ENCODE assay signal across 8 cellular contexts in the genomic region with DNA sequence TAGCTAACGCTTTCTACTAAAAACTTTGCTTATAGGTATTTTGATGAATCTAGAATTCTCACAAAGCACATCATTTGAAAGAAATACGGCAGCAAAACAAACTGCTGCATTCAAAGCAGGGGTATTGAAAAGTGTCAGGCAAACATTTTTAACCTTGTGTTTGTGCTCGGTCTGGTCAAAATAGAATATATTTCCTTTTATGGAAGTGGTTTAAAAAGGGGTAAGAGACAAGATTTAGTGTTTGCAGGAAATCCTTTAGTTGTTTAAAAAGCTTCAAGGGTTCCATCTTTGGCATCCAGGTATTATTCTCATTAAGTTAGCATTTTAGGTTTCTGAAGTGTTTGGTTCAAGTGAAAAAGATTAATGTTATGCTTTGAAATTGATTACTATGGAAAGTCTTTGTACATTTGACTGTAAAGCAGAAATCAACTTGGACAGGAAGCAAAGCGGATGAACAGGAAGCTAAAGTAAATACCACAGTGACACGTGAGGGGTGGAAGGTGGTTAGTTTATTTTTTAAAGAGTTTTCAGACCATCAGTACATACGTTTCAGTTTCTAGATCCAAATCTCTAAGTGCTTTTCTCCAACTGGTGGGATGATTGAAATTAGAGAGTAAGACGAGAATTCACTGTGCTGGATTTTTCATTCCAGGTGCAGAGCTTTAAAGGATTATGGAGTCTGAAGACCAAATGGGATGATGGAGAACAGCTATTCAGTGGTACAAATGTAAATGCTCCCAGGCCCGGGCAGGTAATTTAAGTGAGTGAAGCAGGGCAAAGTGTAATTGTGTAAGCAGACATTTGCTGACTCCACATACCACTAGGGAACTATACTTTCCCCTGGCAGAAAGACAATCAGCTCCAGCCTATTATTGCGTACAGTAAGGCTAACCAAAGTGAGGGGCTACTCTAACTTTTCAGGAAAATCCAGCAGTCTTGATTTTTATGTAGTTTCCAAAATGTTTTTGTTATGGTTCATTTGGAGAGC.
DNase-seq lines count a peak whose midpoint lies in the region; ATAC-seq, FAIRE-seq and TF ChIP-seq lines count a peak whose summit lies in the region.

No MANE protein-coding gene starts in this region.

- dilution Hi-C loops in endothelial cell of umbilical vein (cut with MboI; ENCODE audit: extremely low pct_ligation_motif_present, low sequenced_read_pairs) = no loop called here

- TF ChIP-seq POLR2A in GM12892 (IDR thresholded peaks at IDR 0.05; ENCODE audit: low read depth, low read length) (no peak), endothelial cell of umbilical vein (IDR thresholded peaks at IDR 0.05; ENCODE audit: low read depth, low read length) (no peak)

- peak overlapping the region; percentile 6 for H2AFZ ChIP-seq in endothelial cell of umbilical vein (ENCODE audit: low read depth, low read length)
- no peak overlapping the region for H2AFZ ChIP-seq in smooth muscle cell (ENCODE audit: low read depth)
- no peak overlapping the region for H2AFZ ChIP-seq in neural progenitor cell (replicated peaks)

- no peak overlapping the region for H3K4me3 Mint-ChIP-seq in neural progenitor cell

- H3K27me3 ChIP-seq in endothelial cell of umbilical vein (ENCODE audit: control insufficient read depth in 2 of 2, insufficient read depth in 2 of 2, low read length in 2 of 2) = no peaks in the 10 kb centered on the region
- no peaks in the 10 kb centered on the region for H3K27me3 ChIP-seq in smooth muscle cell (ENCODE audit: low read depth)
- H3K27me3 ChIP-seq in neural progenitor cell = no peaks in the 10 kb centered on the region

- H3K27ac Mint-ChIP-seq in neural progenitor cell = no peak overlapping the region

- H3K4me1 ChIP-seq in endothelial cell of umbilical vein (ENCODE audit: control insufficient read depth, extremely low read depth, insufficient read depth, low read length) = peaks cover 15% of the 10 kb centered on the region
- no peaks in the 10 kb centered on the region for H3K4me1 ChIP-seq in smooth muscle cell (ENCODE audit: low read depth)
- peaks cover 8% of the 10 kb centered on the region for H3K4me1 ChIP-seq in neural progenitor cell

- no TSS peak for BruUV-seq in endothelial cell of umbilical vein (replicated peaks; lab: Mats Ljungman, UMichigan)

- TF ChIP-seq CTCF in endothelial cell of umbilical vein (IDR thresholded peaks at IDR 0.05; ENCODE audit: extremely low read depth in 1 of 2, insufficient read depth in 1 of 2, low read depth in 1 of 2, low read length in 2 of 2) = no peak
- TF ChIP-seq CTCF in smooth muscle cell (IDR thresholded peaks at IDR 0.05; ENCODE audit: borderline replicate concordance, insufficient read depth, poor library complexity, severe bottlenecking) = no peak
- no peak for TF ChIP-seq CTCF in neural progenitor cell (IDR thresholded peaks at IDR 0.05)

- H3K4me3 ChIP-seq in endothelial cell of umbilical vein (replicated peaks in 1 of 3; ENCODE audit: insufficient read depth in 1 of 3, low read depth in 1 of 3, low read length in 3 of 3) = no peak overlapping the region
- no peak overlapping the region for H3K4me3 ChIP-seq in smooth muscle cell
- no peak overlapping the region for H3K4me3 ChIP-seq in neural progenitor cell

- H3F3A ChIP-seq in smooth muscle cell (ENCODE audit: low read depth) (no peaks in the 10 kb centered on the region), neural progenitor cell (ENCODE audit: low read depth) (no peaks in the 10 kb centered on the region)

- no peaks in the 10 kb centered on the region for H3K9me1 ChIP-seq in endothelial cell of umbilical vein (replicated peaks; ENCODE audit: control insufficient read depth, extremely low read depth, insufficient read depth, low read length)

- POLR2A ChIA-PET in endothelial cell of umbilical vein (lab: Charles Lee) = no interaction called here

- ATAC-seq in GM21447 (IDR thresholded peaks at IDR 0.05; ENCODE audit: unreplicated experiment) = peak; percentile 94

- H3K4me1 Mint-ChIP-seq in neural progenitor cell = peaks cover 33% of the 10 kb centered on the region

- H3K79me2 ChIP-seq in endothelial cell of umbilical vein (ENCODE audit: control insufficient read depth, insufficient read depth, low read length) (no peaks in the 10 kb centered on the region), smooth muscle cell (ENCODE audit: low read depth) (no peaks in the 10 kb centered on the region), neural progenitor cell (ENCODE audit: low read depth) (no peaks in the 10 kb centered on the region)

- no peaks in the 10 kb centered on the region for H4K20me1 ChIP-seq in endothelial cell of umbilical vein (replicated peaks; ENCODE audit: control insufficient read depth, extremely low read depth, insufficient read depth, low read length)
- H4K20me1 ChIP-seq in smooth muscle cell (ENCODE audit: low read depth) = no peaks in the 10 kb centered on the region
- no peaks in the 10 kb centered on the region for H4K20me1 ChIP-seq in neural progenitor cell (ENCODE audit: low read depth)

- intact Hi-C loops in endothelial cell of umbilical vein (cut with micrococcal nuclease) = loop anchor here (2.0 to 10.0 kb wide), 2 partner anchors 34 to 846 kb away; no protein-coding TSS in a partner anchor

- no peak overlapping the region for H3K9ac ChIP-seq in endothelial cell of umbilical vein (replicated peaks; ENCODE audit: extremely low read depth, insufficient read depth, low read length)
- no peak overlapping the region for H3K9ac ChIP-seq in smooth muscle cell (ENCODE audit: low read depth)
- H3K9ac ChIP-seq in neural progenitor cell = no peak overlapping the region

- H3K27ac ChIP-seq in endothelial cell of umbilical vein (ENCODE audit: insufficient read depth, low read depth, low read length) (no peak overlapping the region), smooth muscle cell (ENCODE audit: low read depth) (no peak overlapping the region), neural progenitor cell (no peak overlapping the region)

- DNase-seq in GM12892 (ENCODE audit: insufficient read length) (no peak), HuH-7 (ENCODE audit: low spot score) (peak; percentile 24), endothelial cell of umbilical vein (ENCODE audit: low read depth, low spot score) (peak; percentile 44), COLO668 (lab: John Stamatoyannopoulos, UW; ENCODE audit: unreplicated experiment) (no peak), middle frontal gyrus (ENCODE audit: extremely low spot score, low spot score) (no peak), smooth muscle cell (lab: John Stamatoyannopoulos, UW; ENCODE audit: unreplicated experiment) (no peak), neural progenitor cell (ENCODE audit: low spot score) (no peak)

- no peaks in the 10 kb centered on the region for H3K36me3 Mint-ChIP-seq in neural progenitor cell

- peaks cover 2% of the 10 kb centered on the region for H3K27me3 Mint-ChIP-seq in neural progenitor cell (ENCODE audit: insufficient read depth, low read depth)

- H3K9me3 ChIP-seq in endothelial cell of umbilical vein (replicated peaks; ENCODE audit: control insufficient read depth, insufficient read depth, low read length) (no peaks in the 10 kb centered on the region), smooth muscle cell (replicated peaks; ENCODE audit: low read depth) (no peaks in the 10 kb centered on the region), neural progenitor cell (ENCODE audit: low read depth) (no peaks in the 10 kb centered on the region)

- FAIRE-seq in GM12892 (lab: Jason Lieb, UNC) = peak; percentile 70
- FAIRE-seq in endothelial cell of umbilical vein (lab: Jason Lieb, UNC) = peak; percentile 87

- H3K36me3 ChIP-seq in endothelial cell of umbilical vein (ENCODE audit: control insufficient read depth in 2 of 2, extremely low read depth in 1 of 2, insufficient read depth in 2 of 2, low read length in 2 of 2) = no peaks in the 10 kb centered on the region
- H3K36me3 ChIP-seq in smooth muscle cell (ENCODE audit: low read depth) = no peaks in the 10 kb centered on the region
- H3K36me3 ChIP-seq in neural progenitor cell = no peaks in the 10 kb centered on the region

- no peaks in the 10 kb centered on the region for H3K9me3 Mint-ChIP-seq in neural progenitor cell

- 77% methylated on average over 9 of the region's 9 CpGs for WGBS in smooth muscle cell (ENCODE audit: low lambda C conversion rate)

- CTCF ChIA-PET in endothelial cell of umbilical vein (lab: Charles Lee) = interaction anchor here (1.7 to 2.7 kb wide), 3 partner anchors 10 to 488 kb away, joined by 4 to 10 read pairs (median 8); no protein-coding TSS in a partner anchor

- H3K4me2 ChIP-seq in endothelial cell of umbilical vein (ENCODE audit: insufficient read depth, low read length) (peak overlapping the region; percentile 48), smooth muscle cell (no peak overlapping the region), neural progenitor cell (no peak overlapping the region)

TF ChIP-seq in endothelial cell of umbilical vein, 7 proteins besides CTCF, POLR2A, EP300 and RAD21:
- TF ChIP-seq JUN (IDR thresholded peaks at IDR 0.05; ENCODE audit: borderline replicate concordance, insufficient read depth, insufficient read length, low read depth) (no peak), GATA2 (IDR thresholded peaks at IDR 0.05; ENCODE audit: insufficient read depth, insufficient read length, low read depth, low read length) (no peak), POLR2AphosphoS5 (IDR thresholded peaks at IDR 0.05; ENCODE audit: insufficient read depth, low read depth, low read length) (no peak), FOS (IDR thresholded peaks at IDR 0.05; ENCODE audit: borderline replicate concordance, insufficient read depth, low read length) (no peak), MYC (IDR thresholded peaks at IDR 0.05; ENCODE audit: low read depth, low read length) (no peak), EZH2 (IDR thresholded peaks at IDR 0.05; ENCODE audit: borderline replicate concordance, low read depth, low read length, severe bottlenecking) (no peak)
- TF ChIP-seq, protein P1, sequence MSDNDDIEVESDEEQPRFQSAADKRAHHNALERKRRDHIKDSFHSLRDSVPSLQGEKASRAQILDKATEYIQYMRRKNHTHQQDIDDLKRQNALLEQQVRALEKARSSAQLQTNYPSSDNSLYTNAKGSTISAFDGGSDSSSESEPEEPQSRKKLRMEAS (IDR thresholded peaks at IDR 0.05; ENCODE audit: insufficient read depth, insufficient read length) = no peak

Comparison
In these comparisons a context has a peak if more than half of its experiments do, and no peak if none do; other contexts are left out.
1. DNase-seq: peak in HuH-7 (single experiment) and endothelial cell of umbilical vein (single experiment); none in GM12892 (single experiment), COLO668 (single experiment), middle frontal gyrus (single experiment), smooth muscle cell (single experiment) and neural progenitor cell (single experiment).